17 cellular contexts compared by ENCODE assay signal in genomic region chr4:42454755-42455154, GRCh38. TPM values are rescaled to one million over a fixed set of nuclear protein-coding genes. Genes with fewer than 3 reads are reported as not detected.
"Had no signal": no experiment of that assay in that cellular context is flagged by ENCODE, and none has a peak within 500 bp of the region (broad histone marks: within the 10 kb centered on the region; RNA-seq: fewer than 3 reads in every experiment).

No MANE protein-coding gene starts in this region.

- H3K36me3 ChIP-seq: adrenal gland, esophagus squamous epithelium had no signal

- ATAC-seq: left ventricle myocardium superior; stimulated activated memory B cell treated with anti-CD40 and anti-IgM and Interleukin-4, amounts not matched to agents 10 μg/mL and 1 μg/mL and 100 μg/mL, for 72 hours; T-helper 17 cell had no signal

- H3K27ac Mint-ChIP-seq: dendritic cell treated with granulocyte-macrophage colony-stimulating factor and Interleukin-4, amounts not matched to agents 40 ng/mL and 50 ng/mL, for 4 days; stimulated activated memory B cell treated with anti-CD40 and anti-IgM and Interleukin-4, amounts not matched to agents 10 μg/mL and 1 μg/mL and 100 μg/mL, for 72 hours; T-helper 17 cell had no signal

- H3K9me3 Mint-ChIP-seq: dendritic cell treated with granulocyte-macrophage colony-stimulating factor and Interleukin-4, amounts not matched to agents 40 ng/mL and 50 ng/mL, for 4 days; stimulated activated memory B cell treated with anti-CD40 and anti-IgM and Interleukin-4, amounts not matched to agents 10 μg/mL and 1 μg/mL and 100 μg/mL, for 72 hours had no signal

- H3K4me1 Mint-ChIP-seq: stimulated activated memory B cell treated with anti-CD40 and anti-IgM and Interleukin-4, amounts not matched to agents 10 μg/mL and 1 μg/mL and 100 μg/mL, for 72 hours had no signal

- H3K27me3 Mint-ChIP-seq: dendritic cell treated with granulocyte-macrophage colony-stimulating factor and Interleukin-4, amounts not matched to agents 40 ng/mL and 50 ng/mL, for 4 days; stimulated activated memory B cell treated with anti-CD40 and anti-IgM and Interleukin-4, amounts not matched to agents 10 μg/mL and 1 μg/mL and 100 μg/mL, for 72 hours; T-helper 17 cell had no signal

- H3K27me3 ChIP-seq: adrenal gland, esophagus squamous epithelium, right atrium auricular region, tibial nerve had no signal

- H3K9me3 ChIP-seq: adrenal gland, esophagus squamous epithelium, right atrium auricular region, tibial nerve had no signal

- H3K27ac ChIP-seq: adrenal gland, esophagus squamous epithelium, right atrium auricular region, tibial nerve had no signal

- H3K4me3 ChIP-seq: adrenal gland, esophagus squamous epithelium, right atrium auricular region, smooth muscle cell, tibial nerve had no signal

- H3K4me3 Mint-ChIP-seq: dendritic cell treated with granulocyte-macrophage colony-stimulating factor and Interleukin-4, amounts not matched to agents 40 ng/mL and 50 ng/mL, for 4 days; stimulated activated memory B cell treated with anti-CD40 and anti-IgM and Interleukin-4, amounts not matched to agents 10 μg/mL and 1 μg/mL and 100 μg/mL, for 72 hours; T-helper 17 cell had no signal

- FAIRE-seq: TTC549 had no signal

- DNase-seq: activated CD4-positive, alpha-beta T cell treated with anti-CD3 and anti-CD28 coated beads, Interleukin-2, amount 50 U/mL, for 1 hour; activated CD4-positive, CD25-positive, alpha-beta regulatory T cell; activated naive CD4-positive, alpha-beta T cell treated with anti-CD3 and anti-CD28 coated beads, Interleukin-2, amount 50 U/mL, for 16 hours; activated T-cell treated with anti-CD3 and anti-CD28 coated beads for 4 hours; esophagus squamous epithelium; foreskin fibroblast; head of caudate nucleus; left ventricle myocardium superior; mesendoderm; T-helper 17 cell had no signal

- H3K4me1 ChIP-seq: esophagus squamous epithelium, right atrium auricular region had no signal

RNA-seq across cellular contexts. Expression of gene SHISA3, which starts 57.5 kb away (rescaled TPM):
- total RNA-seq: smooth muscle cell, T-helper 17 cell had no signal
- polyA plus RNA-seq: smooth muscle cell had no signal
